Comparison of ENCODE assay signal across 8 cellular contexts in the genomic region with DNA sequence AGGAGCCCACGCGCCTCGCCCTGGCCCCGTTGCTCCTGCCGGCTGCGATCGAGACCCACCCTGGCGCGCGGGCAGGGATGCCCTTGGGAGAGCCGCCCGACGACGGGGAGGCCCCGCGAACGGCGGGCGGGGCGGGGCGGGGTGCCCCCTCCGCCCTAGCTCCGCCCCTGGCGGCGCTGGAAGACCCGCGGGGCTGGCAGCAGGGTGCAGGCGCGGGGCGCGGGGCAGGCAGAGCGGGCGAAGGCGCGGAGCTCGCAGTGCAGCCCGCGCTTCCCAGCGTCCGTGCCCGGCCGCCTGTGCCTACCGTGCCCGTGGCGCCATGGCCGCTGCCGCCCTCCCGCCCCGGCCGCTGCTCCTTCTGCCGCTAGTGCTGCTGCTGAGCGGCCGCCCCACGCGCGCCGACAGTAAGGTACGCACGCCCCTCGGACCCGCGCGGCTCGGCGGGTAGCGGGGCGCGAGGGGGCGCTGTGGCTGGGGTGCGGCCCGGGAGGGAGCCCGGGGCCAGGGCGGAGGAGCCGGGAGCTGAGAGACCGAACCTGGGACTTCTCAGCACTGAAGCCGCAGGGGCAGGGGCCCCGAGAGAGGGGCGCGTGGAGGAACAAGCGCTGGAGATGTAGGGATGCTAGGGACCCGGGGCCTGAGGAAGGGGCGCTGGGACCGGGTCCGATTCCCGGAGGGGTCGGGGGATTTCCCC. TPM values are rescaled to one million over a fixed set of nuclear protein-coding genes. Genes with fewer than 3 reads are reported as not detected.
DNase-seq lines count a peak whose midpoint lies in the region; TF ChIP-seq lines count a peak whose summit lies in the region.

A gene (plus strand): TSS at position 182 of the 694 bp plus-strand sequence. CDS start 138 bp downstream, at position 320.

- no peaks in the 10 kb centered on the region for H3K27me3 ChIP-seq in kidney epithelial cell (ENCODE audit: control insufficient read depth, insufficient read depth, low read length)

- H3K9me3 Mint-ChIP-seq in brain = peaks cover 0 to 11% (median 0%) of the 10 kb centered on the region in 5 experiments

- peak within 1 kb of the TSS; percentile 80 to 90 (median 85) for H3K4me3 Mint-ChIP-seq in brain

- TF ChIP-seq CTCF in brain (conservative IDR thresholded peaks at IDR 0.05) = peak; percentile 56 to 69
- peak; percentile 5 for TF ChIP-seq CTCF in kidney epithelial cell (IDR thresholded peaks at IDR 0.05; ENCODE audit: insufficient read depth, low read length, poor library complexity, severe bottlenecking)

- peaks cover 4% of the 10 kb centered on the region for H3K36me3 Mint-ChIP-seq in brain

- H3K4me1 Mint-ChIP-seq in brain = peaks cover 50% of the 10 kb centered on the region

- peaks cover 62% of the 10 kb centered on the region for H3K27me3 Mint-ChIP-seq in brain

- H3K36me3 ChIP-seq in kidney epithelial cell (ENCODE audit: control insufficient read depth, insufficient read depth, low read length) = no peaks in the 10 kb centered on the region

- H3K4me3 ChIP-seq in kidney epithelial cell (ENCODE audit: low read depth, low read length) = peak within 1 kb of the TSS; percentile 46

- DNase-seq in NCI-H510A treated with DMSO at 0.1 percent for 48 hours (lab: John Stamatoyannopoulos, UW) (peak; percentile 55), NCI-H510A (lab: John Stamatoyannopoulos, UW) (no peak), NCI-H774 (lab: John Stamatoyannopoulos, UW) (peak; percentile 49), kidney epithelial cell (ENCODE audit: low read depth) (no peak), HPDE6-E6E7 (ENCODE audit: extremely low spot score) (no peak), COLO829 (ENCODE audit: low spot score) (no peak)
- DNase-seq in stimulated activated CD4-positive, alpha-beta T cell treated with anti-CD3 and anti-CD28 coated beads, Interleukin-2, amount 100 ng/mL, for 24 hours = peak; percentile 25 to 38

- H3K27ac Mint-ChIP-seq in brain = peak within 1 kb of the TSS in 4 of 5 experiments; percentile 11 to 80 (median 70)

RNA-seq across cellular contexts. Expression of the gene that starts here (rescaled TPM):
- polyA plus RNA-seq in brain (ENCODE audit: insufficient read depth, low read depth, low replicate concordance) = 6.3 TPM
- total RNA-seq in kidney epithelial cell = 7.0 and 16.4 TPM in 2 replicates

Comparison
In these comparisons a context has a peak if more than half of its experiments do, and no peak if none do; other contexts are left out.
1. DNase-seq: peak in NCI-H510A treated with DMSO at 0.1 percent for 48 hours (single experiment), NCI-H774 (single experiment) and stimulated activated CD4-positive, alpha-beta T cell treated with anti-CD3 and anti-CD28 coated beads, Interleukin-2, amount 100 ng/mL, for 24 hours (2 of 2); none in NCI-H510A (single experiment), kidney epithelial cell (single experiment), HPDE6-E6E7 (single experiment) and COLO829 (single experiment).